Comparison of ENCODE assay signal across 1 cellular context in genomic region chr7:50339990-50340500, GRCh38.
TF ChIP-seq lines count a peak whose summit lies in the region.

No MANE protein-coding gene starts in this region.

TF ChIP-seq in K562, 482 proteins besides CTCF, POLR2A, EP300 and RAD21 (continued from another document and continues in another):
- TF ChIP-seq, protein P1, sequence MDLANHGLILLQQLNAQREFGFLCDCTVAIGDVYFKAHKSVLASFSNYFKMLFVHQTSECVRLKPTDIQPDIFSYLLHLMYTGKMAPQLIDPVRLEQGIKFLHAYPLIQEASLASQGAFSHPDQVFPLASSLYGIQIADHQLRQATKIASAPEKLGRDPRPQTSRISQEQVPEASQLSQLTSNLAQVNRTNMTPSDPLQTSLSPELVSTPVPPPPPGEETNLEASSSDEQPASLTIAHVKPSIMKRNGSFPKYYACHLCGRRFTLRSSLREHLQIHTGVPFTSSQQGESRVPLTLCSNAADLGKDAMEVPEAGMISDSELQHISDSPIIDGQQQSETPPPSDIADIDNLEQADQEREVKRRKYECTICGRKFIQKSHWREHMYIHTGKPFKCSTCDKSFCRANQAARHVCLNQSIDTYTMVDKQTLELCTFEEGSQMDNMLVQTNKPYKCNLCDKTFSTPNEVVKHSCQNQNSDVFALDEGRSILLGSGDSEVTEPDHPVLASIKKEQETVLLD (IDR thresholded peaks at IDR 0.05): 0 out of 2 replicates have a peak, but pooled peaks have one; percentile 41
- TF ChIP-seq, protein P2, sequence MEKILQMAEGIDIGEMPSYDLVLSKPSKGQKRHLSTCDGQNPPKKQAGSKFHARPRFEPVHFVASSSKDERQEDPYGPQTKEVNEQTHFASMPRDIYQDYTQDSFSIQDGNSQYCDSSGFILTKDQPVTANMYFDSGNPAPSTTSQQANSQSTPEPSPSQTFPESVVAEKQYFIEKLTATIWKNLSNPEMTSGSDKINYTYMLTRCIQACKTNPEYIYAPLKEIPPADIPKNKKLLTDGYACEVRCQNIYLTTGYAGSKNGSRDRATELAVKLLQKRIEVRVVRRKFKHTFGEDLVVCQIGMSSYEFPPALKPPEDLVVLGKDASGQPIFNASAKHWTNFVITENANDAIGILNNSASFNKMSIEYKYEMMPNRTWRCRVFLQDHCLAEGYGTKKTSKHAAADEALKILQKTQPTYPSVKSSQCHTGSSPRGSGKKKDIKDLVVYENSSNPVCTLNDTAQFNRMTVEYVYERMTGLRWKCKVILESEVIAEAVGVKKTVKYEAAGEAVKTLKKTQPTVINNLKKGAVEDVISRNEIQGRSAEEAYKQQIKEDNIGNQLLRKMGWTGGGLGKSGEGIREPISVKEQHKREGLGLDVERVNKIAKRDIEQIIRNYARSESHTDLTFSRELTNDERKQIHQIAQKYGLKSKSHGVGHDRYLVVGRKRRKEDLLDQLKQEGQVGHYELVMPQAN (IDR thresholded peaks at IDR 0.05; ENCODE audit: borderline replicate concordance): no peak
- TF ChIP-seq ZNF57 (CRISPR knock-in tag; IDR thresholded peaks at IDR 0.05): no peak
- TF ChIP-seq TCF3 (CRISPR knock-in tag; IDR thresholded peaks at IDR 0.05): peak; percentile 78
- 0 out of 2 replicates have a peak, but pooled peaks have one; percentile 50 for TF ChIP-seq ZNF583 (CRISPR knock-in tag; IDR thresholded peaks at IDR 0.05)
- TF ChIP-seq CTBP1 (IDR thresholded peaks at IDR 0.05; ENCODE audit: borderline replicate concordance): peak; percentile 66; the same call in 1 of the 2 replicates
- TF ChIP-seq ETV1 (tag; conservative IDR thresholded peaks at IDR 0.05; ENCODE audit: low read depth): peak; percentile 62
- peak; percentile 90 for TF ChIP-seq ZNF592 (IDR thresholded peaks at IDR 0.05)
- TF ChIP-seq PML (IDR thresholded peaks at IDR 0.05; ENCODE audit: low read length): no peak
- no peak for TF ChIP-seq U2AF1 (optimal IDR thresholded peaks at IDR 0.05; ENCODE audit: low read depth, low read length)
- TF ChIP-seq RBM22 (IDR thresholded peaks at IDR 0.05; ENCODE audit: low read depth, low read length, poor library complexity, severe bottlenecking): no peak
- TF ChIP-seq SMAD2 (IDR thresholded peaks at IDR 0.05; ENCODE audit: low read depth, low read length): no peak
- TF ChIP-seq, protein P3, sequence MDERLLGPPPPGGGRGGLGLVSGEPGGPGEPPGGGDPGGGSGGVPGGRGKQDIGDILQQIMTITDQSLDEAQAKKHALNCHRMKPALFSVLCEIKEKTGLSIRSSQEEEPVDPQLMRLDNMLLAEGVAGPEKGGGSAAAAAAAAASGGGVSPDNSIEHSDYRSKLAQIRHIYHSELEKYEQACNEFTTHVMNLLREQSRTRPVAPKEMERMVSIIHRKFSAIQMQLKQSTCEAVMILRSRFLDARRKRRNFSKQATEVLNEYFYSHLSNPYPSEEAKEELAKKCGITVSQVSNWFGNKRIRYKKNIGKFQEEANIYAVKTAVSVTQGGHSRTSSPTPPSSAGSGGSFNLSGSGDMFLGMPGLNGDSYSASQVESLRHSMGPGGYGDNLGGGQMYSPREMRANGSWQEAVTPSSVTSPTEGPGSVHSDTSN (CRISPR knock-in tag; IDR thresholded peaks at IDR 0.05; ENCODE audit: low read depth): no peak
- TF ChIP-seq, protein P3 (tag; conservative IDR thresholded peaks at IDR 0.05; ENCODE audit: low read depth): no peak
- TF ChIP-seq, protein P4, sequence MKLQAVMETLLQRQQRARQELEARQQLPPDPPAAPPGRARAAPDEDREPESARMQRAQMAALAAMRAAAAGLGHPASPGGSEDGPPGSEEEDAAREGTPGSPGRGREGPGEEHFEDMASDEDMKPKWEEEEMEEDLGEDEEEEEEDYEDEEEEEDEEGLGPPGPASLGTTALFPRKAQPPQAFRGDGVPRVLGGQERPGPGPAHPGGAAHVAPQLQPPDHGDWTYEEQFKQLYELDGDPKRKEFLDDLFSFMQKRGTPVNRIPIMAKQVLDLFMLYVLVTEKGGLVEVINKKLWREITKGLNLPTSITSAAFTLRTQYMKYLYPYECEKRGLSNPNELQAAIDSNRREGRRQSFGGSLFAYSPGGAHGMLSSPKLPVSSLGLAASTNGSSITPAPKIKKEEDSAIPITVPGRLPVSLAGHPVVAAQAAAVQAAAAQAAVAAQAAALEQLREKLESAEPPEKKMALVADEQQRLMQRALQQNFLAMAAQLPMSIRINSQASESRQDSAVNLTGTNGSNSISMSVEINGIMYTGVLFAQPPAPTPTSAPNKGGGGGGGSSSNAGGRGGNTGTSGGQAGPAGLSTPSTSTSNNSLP (IDR thresholded peaks at IDR 0.05; ENCODE audit: borderline replicate concordance, low read depth, low read length): no peak
- TF ChIP-seq L3MBTL2 (IDR thresholded peaks at IDR 0.05): peak; percentile 17; the same call in 1 of the 2 replicates
- TF ChIP-seq TEAD4 (IDR thresholded peaks at IDR 0.05; ENCODE audit: low read length): peak; percentile 56; the same call in 1 of the 2 replicates
- no peak for TF ChIP-seq TEAD4 (CRISPR knock-in tag; IDR thresholded peaks at IDR 0.05; ENCODE audit: borderline replicate concordance)
- no peak for TF ChIP-seq SMARCB1 (IDR thresholded peaks at IDR 0.05; ENCODE audit: insufficient read length, low read depth)
- TF ChIP-seq NRF1 (conservative IDR thresholded peaks at IDR 0.05 in 1 of 2, IDR thresholded peaks at IDR 0.05 in 1 of 2): peak; percentile 86 to 89
- TF ChIP-seq ETV5 (CRISPR knock-in tag; IDR thresholded peaks at IDR 0.05; ENCODE audit: low read depth): peak; percentile 86
- TF ChIP-seq MYNN (IDR thresholded peaks at IDR 0.05): peak; percentile 59
- no peak for TF ChIP-seq MYNN (CRISPR knock-in tag; IDR thresholded peaks at IDR 0.05)
- TF ChIP-seq U2AF2 (optimal IDR thresholded peaks at IDR 0.05; ENCODE audit: low read depth, low read length): no peak
- peak; percentile 61; the same call in 1 of the 2 replicates for TF ChIP-seq NCOR1 (IDR thresholded peaks at IDR 0.05)
- no peak for TF ChIP-seq IFI16 (CRISPR knock-in tag; IDR thresholded peaks at IDR 0.05)
- TF ChIP-seq, protein P5, sequence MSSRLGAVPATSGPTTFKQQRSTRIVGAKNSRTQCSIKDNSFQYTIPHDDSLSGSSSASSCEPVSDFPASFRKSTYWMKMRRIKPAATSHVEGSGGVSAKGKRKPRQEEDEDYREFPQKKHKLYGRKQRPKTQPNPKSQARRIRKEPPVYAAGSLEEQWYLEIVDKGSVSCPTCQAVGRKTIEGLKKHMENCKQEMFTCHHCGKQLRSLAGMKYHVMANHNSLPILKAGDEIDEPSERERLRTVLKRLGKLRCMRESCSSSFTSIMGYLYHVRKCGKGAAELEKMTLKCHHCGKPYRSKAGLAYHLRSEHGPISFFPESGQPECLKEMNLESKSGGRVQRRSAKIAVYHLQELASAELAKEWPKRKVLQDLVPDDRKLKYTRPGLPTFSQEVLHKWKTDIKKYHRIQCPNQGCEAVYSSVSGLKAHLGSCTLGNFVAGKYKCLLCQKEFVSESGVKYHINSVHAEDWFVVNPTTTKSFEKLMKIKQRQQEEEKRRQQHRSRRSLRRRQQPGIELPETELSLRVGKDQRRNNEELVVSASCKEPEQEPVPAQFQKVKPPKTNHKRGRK (tag; IDR thresholded peaks at IDR 0.05): no peak
- no peak for TF ChIP-seq GABPB1 (CRISPR knock-in tag; IDR thresholded peaks at IDR 0.05)
- TF ChIP-seq, protein P6, sequence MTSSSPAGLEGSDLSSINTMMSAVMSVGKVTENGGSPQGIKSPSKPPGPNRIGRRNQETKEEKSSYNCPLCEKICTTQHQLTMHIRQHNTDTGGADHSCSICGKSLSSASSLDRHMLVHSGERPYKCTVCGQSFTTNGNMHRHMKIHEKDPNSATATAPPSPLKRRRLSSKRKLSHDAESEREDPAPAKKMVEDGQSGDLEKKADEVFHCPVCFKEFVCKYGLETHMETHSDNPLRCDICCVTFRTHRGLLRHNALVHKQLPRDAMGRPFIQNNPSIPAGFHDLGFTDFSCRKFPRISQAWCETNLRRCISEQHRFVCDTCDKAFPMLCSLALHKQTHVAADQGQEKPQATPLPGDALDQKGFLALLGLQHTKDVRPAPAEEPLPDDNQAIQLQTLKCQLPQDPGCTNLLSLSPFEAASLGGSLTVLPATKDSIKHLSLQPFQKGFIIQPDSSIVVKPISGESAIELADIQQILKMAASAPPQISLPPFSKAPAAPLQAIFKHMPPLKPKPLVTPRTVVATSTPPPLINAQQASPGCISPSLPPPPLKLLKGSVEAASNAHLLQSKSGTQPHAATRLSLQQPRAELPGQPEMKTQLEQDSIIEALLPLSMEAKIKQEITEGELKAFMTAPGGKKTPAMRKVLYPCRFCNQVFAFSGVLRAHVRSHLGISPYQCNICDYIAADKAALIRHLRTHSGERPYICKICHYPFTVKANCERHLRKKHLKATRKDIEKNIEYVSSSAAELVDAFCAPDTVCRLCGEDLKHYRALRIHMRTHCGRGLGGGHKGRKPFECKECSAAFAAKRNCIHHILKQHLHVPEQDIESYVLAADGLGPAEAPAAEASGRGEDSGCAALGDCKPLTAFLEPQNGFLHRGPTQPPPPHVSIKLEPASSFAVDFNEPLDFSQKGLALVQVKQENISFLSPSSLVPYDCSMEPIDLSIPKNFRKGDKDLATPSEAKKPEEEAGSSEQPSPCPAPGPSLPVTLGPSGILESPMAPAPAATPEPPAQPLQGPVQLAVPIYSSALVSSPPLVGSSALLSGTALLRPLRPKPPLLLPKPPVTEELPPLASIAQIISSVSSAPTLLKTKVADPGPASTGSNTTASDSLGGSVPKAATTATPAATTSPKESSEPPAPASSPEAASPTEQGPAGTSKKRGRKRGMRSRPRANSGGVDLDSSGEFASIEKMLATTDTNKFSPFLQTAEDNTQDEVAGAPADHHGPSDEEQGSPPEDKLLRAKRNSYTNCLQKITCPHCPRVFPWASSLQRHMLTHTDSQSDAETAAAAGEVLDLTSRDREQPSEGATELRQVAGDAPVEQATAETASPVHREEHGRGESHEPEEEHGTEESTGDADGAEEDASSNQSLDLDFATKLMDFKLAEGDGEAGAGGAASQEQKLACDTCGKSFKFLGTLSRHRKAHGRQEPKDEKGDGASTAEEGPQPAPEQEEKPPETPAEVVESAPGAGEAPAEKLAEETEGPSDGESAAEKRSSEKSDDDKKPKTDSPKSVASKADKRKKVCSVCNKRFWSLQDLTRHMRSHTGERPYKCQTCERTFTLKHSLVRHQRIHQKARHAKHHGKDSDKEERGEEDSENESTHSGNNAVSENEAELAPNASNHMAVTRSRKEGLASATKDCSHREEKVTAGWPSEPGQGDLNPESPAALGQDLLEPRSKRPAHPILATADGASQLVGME (CRISPR knock-in tag; IDR thresholded peaks at IDR 0.05): no peak
- TF ChIP-seq SOX6 (IDR thresholded peaks at IDR 0.05): 0 out of 2 replicates have a peak, but pooled peaks have one; percentile 29
- TF ChIP-seq, protein P7, sequence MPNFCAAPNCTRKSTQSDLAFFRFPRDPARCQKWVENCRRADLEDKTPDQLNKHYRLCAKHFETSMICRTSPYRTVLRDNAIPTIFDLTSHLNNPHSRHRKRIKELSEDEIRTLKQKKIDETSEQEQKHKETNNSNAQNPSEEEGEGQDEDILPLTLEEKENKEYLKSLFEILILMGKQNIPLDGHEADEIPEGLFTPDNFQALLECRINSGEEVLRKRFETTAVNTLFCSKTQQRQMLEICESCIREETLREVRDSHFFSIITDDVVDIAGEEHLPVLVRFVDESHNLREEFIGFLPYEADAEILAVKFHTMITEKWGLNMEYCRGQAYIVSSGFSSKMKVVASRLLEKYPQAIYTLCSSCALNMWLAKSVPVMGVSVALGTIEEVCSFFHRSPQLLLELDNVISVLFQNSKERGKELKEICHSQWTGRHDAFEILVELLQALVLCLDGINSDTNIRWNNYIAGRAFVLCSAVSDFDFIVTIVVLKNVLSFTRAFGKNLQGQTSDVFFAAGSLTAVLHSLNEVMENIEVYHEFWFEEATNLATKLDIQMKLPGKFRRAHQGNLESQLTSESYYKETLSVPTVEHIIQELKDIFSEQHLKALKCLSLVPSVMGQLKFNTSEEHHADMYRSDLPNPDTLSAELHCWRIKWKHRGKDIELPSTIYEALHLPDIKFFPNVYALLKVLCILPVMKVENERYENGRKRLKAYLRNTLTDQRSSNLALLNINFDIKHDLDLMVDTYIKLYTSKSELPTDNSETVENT (CRISPR knock-in tag; IDR thresholded peaks at IDR 0.05): 0 out of 2 replicates have a peak, but pooled peaks have one; percentile 17
- TF ChIP-seq MTA3 (IDR thresholded peaks at IDR 0.05; ENCODE audit: borderline replicate concordance): peak; percentile 48; the same call in 1 of the 2 replicates
- peak in 1 of 2 experiments; percentile 29; a peak in 1 of 4 replicates for TF ChIP-seq MAZ (CRISPR knock-in tag; conservative IDR thresholded peaks at IDR 0.05 in 1 of 2, IDR thresholded peaks at IDR 0.05 in 1 of 2)
- TF ChIP-seq ELF1 (tag; IDR thresholded peaks at IDR 0.05): peak; percentile 67
